Comparison of ENCODE assay signal across 9 cellular contexts in the genomic region with DNA sequence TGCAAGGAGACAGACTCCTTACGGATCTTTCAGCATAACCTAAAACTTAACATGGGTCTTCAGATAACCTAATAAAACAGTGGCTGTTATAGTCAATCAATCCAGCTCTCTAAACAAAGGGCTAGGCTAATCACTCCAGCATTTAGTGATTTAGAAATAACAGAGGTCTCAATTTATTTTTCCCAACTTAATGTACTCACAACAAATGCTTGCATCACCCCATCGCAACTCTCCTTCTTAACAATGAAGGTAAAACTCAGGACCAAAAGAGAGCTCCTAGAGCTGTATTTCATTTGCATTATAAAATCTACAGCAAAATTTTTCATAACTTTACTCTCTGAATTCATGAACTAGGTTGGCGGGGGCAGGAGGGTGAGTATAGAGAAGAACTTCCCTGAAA. TPM values are rescaled to one million over a fixed set of nuclear protein-coding genes. Genes with fewer than 3 reads are reported as not detected.
DNase-seq lines count a peak whose midpoint lies in the region; ATAC-seq and TF ChIP-seq lines count a peak whose summit lies in the region.
"Had no signal": no experiment of that assay in that cellular context is flagged by ENCODE, and none has a peak within 500 bp of the region (broad histone marks: within the 10 kb centered on the region; RNA-seq: fewer than 3 reads in every experiment).

No MANE protein-coding gene starts in this region.

- TF ChIP-seq CTCF in BJ (IDR thresholded peaks at IDR 0.05; ENCODE audit: insufficient read depth, low read depth, low read length): no peak

- peak overlapping the region; percentile 98 for H3K4me3 Mint-ChIP-seq in central memory CD8-positive, alpha-beta T cell
- H3K4me3 Mint-ChIP-seq in naive B cell: peak overlapping the region; percentile 91 to 99 (median 98)

- H3K4me1 Mint-ChIP-seq in central memory CD8-positive, alpha-beta T cell: peaks cover 62% of the 10 kb centered on the region
- H3K4me1 Mint-ChIP-seq in naive B cell: peaks cover 40 to 58% (median 44%) of the 10 kb centered on the region in 3 donors

- CTCF ChIA-PET in BJ (lab: Yijun Ruan, JAX): interaction anchor here (1.6 kb wide), 1 partner anchor 18 kb away, joined by 3 read pairs; no protein-coding TSS in a partner anchor

- DNase-seq in BJ (ENCODE audit: low read depth) (no peak), naive B cell (no peak), HPDE6-E6E7 (ENCODE audit: extremely low spot score) (no peak), superior temporal gyrus (ENCODE audit: extremely low spot score) (no peak)
- no peak for DNase-seq in Jurkat, Clone E6-1 (ENCODE audit: low read depth, low spot score)
- no peak for DNase-seq in central memory CD8-positive, alpha-beta T cell (ENCODE audit: low spot score in 2 of 2)
- DNase-seq: activated CD4-positive, CD25-positive, alpha-beta regulatory T cell had no signal

- no peaks in the 10 kb centered on the region for H3K27me3 ChIP-seq in BJ (ENCODE audit: control insufficient read depth, insufficient read depth, low read length)

- H3K36me3 ChIP-seq in BJ (ENCODE audit: control insufficient read depth, insufficient read depth, low read length): no peaks in the 10 kb centered on the region

- H3K27ac Mint-ChIP-seq in central memory CD8-positive, alpha-beta T cell (ENCODE audit: low read depth): peak overlapping the region; percentile 99
- peak overlapping the region; percentile 21 to 98 (median 95) for H3K27ac Mint-ChIP-seq in naive B cell

- H3K36me3 Mint-ChIP-seq in central memory CD8-positive, alpha-beta T cell (ENCODE audit: insufficient read depth): peaks cover 26% of the 10 kb centered on the region
- H3K36me3 Mint-ChIP-seq in naive B cell: no peaks in the 10 kb centered on the region

- POLR2A ChIA-PET in BJ (lab: Charles Lee): no interaction called here

- ATAC-seq in central memory CD8-positive, alpha-beta T cell (replicated peaks; ENCODE audit: extremely low read depth, poor library complexity, severe bottlenecking): no peak
- ATAC-seq in naive B cell (ENCODE audit: low read depth in 2 of 2) (no peak), GM21381 (IDR thresholded peaks at IDR 0.05; ENCODE audit: unreplicated experiment) (no peak), HG03175 (IDR thresholded peaks at IDR 0.05; ENCODE audit: unreplicated experiment) (no peak)

- no peaks in the 10 kb centered on the region for H3K9me3 Mint-ChIP-seq in central memory CD8-positive, alpha-beta T cell
- no peaks in the 10 kb centered on the region for H3K9me3 Mint-ChIP-seq in naive B cell

- peak overlapping the region; percentile 69 for H3K4me3 ChIP-seq in BJ (ENCODE audit: low read depth, low read length)
- H3K4me3 ChIP-seq in Jurkat, Clone E6-1 (ENCODE audit: low read length): peak overlapping the region; percentile 88

- no peaks in the 10 kb centered on the region for H3K27me3 Mint-ChIP-seq in central memory CD8-positive, alpha-beta T cell
- no peaks in the 10 kb centered on the region for H3K27me3 Mint-ChIP-seq in naive B cell

RNA-seq across cellular contexts. Expression of a gene that starts 1.1 kb away (rescaled TPM):
- polyA plus RNA-seq in BJ (2011; rRNA removed): 14.7 and 18.8 TPM in 2 replicates
- 21.6 and 30.4 TPM in 2 replicates for polyA minus RNA-seq in BJ (2011; rRNA and poly(A)+ RNA removed)
- polyA plus RNA-seq in Jurkat, Clone E6-1 (2012; ENCODE audit: insufficient read depth, insufficient read length): 16.3 TPM
- 1 to 10 TPM; 3.1 to 8.4 (median 7.8) TPM for polyA plus RNA-seq in naive B cell (ENCODE audit: low read depth in 6 of 6)

RNA-seq across cellular contexts. Expression of a gene that starts 25.5 kb away (rescaled TPM):
- polyA plus RNA-seq in BJ (2011; rRNA removed): 70.2 and 87.7 TPM in 2 replicates
- polyA minus RNA-seq in BJ (2011; rRNA and poly(A)+ RNA removed): 10.3 and 12.2 TPM in 2 replicates
- polyA plus RNA-seq in Jurkat, Clone E6-1 (2012; ENCODE audit: insufficient read depth, insufficient read length): 87.6 TPM
- 10 to 100 TPM; 40.1 to 74.5 (median 49.2) TPM for polyA plus RNA-seq in naive B cell (ENCODE audit: low read depth in 6 of 6)
